In genomic region chr16:3873482-3874173, GRCh38 we compare ENCODE assay signal across 11 cellular contexts. TPM values are rescaled to one million over a fixed set of nuclear protein-coding genes. Genes with fewer than 3 reads are reported as not detected.
DNase-seq lines count a peak whose midpoint lies in the region; ATAC-seq and TF ChIP-seq lines count a peak whose summit lies in the region.
"Had no signal": no experiment of that assay in that cellular context is flagged by ENCODE, and none has a peak within 500 bp of the region (broad histone marks: within the 10 kb centered on the region; RNA-seq: fewer than 3 reads in every experiment).

No MANE protein-coding gene starts in this region.

- H3K9me3 ChIP-seq in HAP-1: no peaks in the 10 kb centered on the region
- no peaks in the 10 kb centered on the region for H3K9me3 ChIP-seq in body of pancreas

- H3K4me1 ChIP-seq in HAP-1 (peaks cover 55% of the 10 kb centered on the region), body of pancreas (peaks cover 89% of the 10 kb centered on the region)

- no peaks in the 10 kb centered on the region; the same call in 1 of the 2 replicates for H3K36me3 ChIP-seq in HAP-1 (replicated peaks)
- no peaks in the 10 kb centered on the region for H3K36me3 ChIP-seq in body of pancreas (replicated peaks in 1 of 2; ENCODE audit: insufficient read depth in 1 of 2, low read depth in 2 of 2)

- H3K27me3 ChIP-seq in HAP-1 (ENCODE audit: low read depth) (no peaks in the 10 kb centered on the region), body of pancreas (no peaks in the 10 kb centered on the region)

- 59 to 64% methylated on average over 13 of the region's 13 CpGs for WGBS in body of pancreas, 2 donors

- H3K4me3 Mint-ChIP-seq in HFFc6 (peak overlapping the region; percentile 5; the same call in 1 of the 2 replicates), endothelial cell (ENCODE audit: unreplicated experiment) (no peak overlapping the region), naive B cell (peak overlapping the region in 7 of 8 donors; percentile 13 to 78 (median 40))

- no peak for TF ChIP-seq POLR2A in body of pancreas (IDR thresholded peaks at IDR 0.05)

- peak; percentile 55 for DNase-seq in AG10803 (ENCODE audit: low read depth)
- no peak for DNase-seq in HFFc6
- no peak for DNase-seq in endothelial cell (ENCODE audit: low spot score)
- no peak for DNase-seq in naive B cell
- DNase-seq in HAP-1 (ENCODE audit: low spot score in 2 of 2): no peak
- no peak for DNase-seq in COR-L47 (lab: John Stamatoyannopoulos, UW)
- DNase-seq in body of pancreas: no peak
- DNase-seq: effector CD4-positive, alpha-beta T cell; H7; stimulated activated CD4-positive, alpha-beta T cell treated with anti-CD3 and anti-CD28 coated beads, Interleukin-2, amount 100 ng/mL, for 24 hours had no signal

- no peak for TF ChIP-seq CTCF in AG10803 (conservative IDR thresholded peaks at IDR 0.05; ENCODE audit: low read length)
- no peak for TF ChIP-seq CTCF in HFFc6 (IDR thresholded peaks at IDR 0.05)
- no peak for TF ChIP-seq CTCF in endothelial cell (IDR thresholded peaks at IDR 0.05; ENCODE audit: unreplicated experiment)
- TF ChIP-seq CTCF in body of pancreas (IDR thresholded peaks at IDR 0.05): no peak

- H3K27ac Mint-ChIP-seq in HFFc6 (peak overlapping the region; percentile 72), endothelial cell (ENCODE audit: unreplicated experiment) (peak overlapping the region; percentile 13), naive B cell (peak overlapping the region in 2 of 6 donors; percentile 71 to 78)

- H3K4me1 Mint-ChIP-seq in HFFc6 (ENCODE audit: low read depth) (peaks cover 100% of the 10 kb centered on the region), endothelial cell (ENCODE audit: unreplicated experiment) (peaks cover 47% of the 10 kb centered on the region), naive B cell (peaks cover 84 to 100% (median 92%) of the 10 kb centered on the region in 3 donors)

- H3K9me3 Mint-ChIP-seq in HFFc6 (no peaks in the 10 kb centered on the region), endothelial cell (ENCODE audit: unreplicated experiment) (no peaks in the 10 kb centered on the region), naive B cell (no peaks in the 10 kb centered on the region)

- ATAC-seq in naive B cell (ENCODE audit: low read depth in 2 of 2) (no peak), HG02610 (IDR thresholded peaks at IDR 0.05; ENCODE audit: unreplicated experiment) (no peak), body of pancreas (no peak)

- peaks cover 21% of the 10 kb centered on the region for H3K36me3 Mint-ChIP-seq in HFFc6 (ENCODE audit: low read depth)
- no peaks in the 10 kb centered on the region for H3K36me3 Mint-ChIP-seq in endothelial cell (ENCODE audit: low read depth, unreplicated experiment)
- no peaks in the 10 kb centered on the region for H3K36me3 Mint-ChIP-seq in naive B cell

- intact Hi-C loops in body of pancreas (cut with DNase I): loop anchor here (10.0 kb wide), 3 partner anchors 89 to 179 kb away; no protein-coding TSS in a partner anchor

- peaks cover 3% of the 10 kb centered on the region; the same call in 1 of the 2 replicates for H3K27me3 Mint-ChIP-seq in HFFc6 (ENCODE audit: insufficient read depth)
- no peaks in the 10 kb centered on the region for H3K27me3 Mint-ChIP-seq in endothelial cell (ENCODE audit: unreplicated experiment)
- H3K27me3 Mint-ChIP-seq in naive B cell: no peaks in the 10 kb centered on the region

- H3K27ac ChIP-seq in body of pancreas: peak overlapping the region in 1 of 4 donors; percentile 9

- in situ Hi-C loops in HAP-1 (cut with MboI; ENCODE audit: low sequenced_read_pairs): no loop called here

- no peak overlapping the region for H3K4me3 ChIP-seq in AG10803 (ENCODE audit: low read length)
- H3K4me3 ChIP-seq in HAP-1: no peak overlapping the region
- no peak overlapping the region for H3K4me3 ChIP-seq in body of pancreas

RNA-seq across cellular contexts. Expression of gene CREBBP, which starts 6.9 kb away (rescaled TPM):
- total RNA-seq in HFFc6 (2021; fragmentation: NEBNext Ultra II Directional; extraction: Animal tissue kit (Norgen Biotek cat#: 25700)): 10 to 100 TPM; 40.2 to 51.4 (median 43.4) TPM
- total RNA-seq in endothelial cell (ENCODE audit: unreplicated experiment) (66.3 TPM), body of pancreas (10 to 100 TPM; 35.3 to 57.7 TPM)
- 10 to 100 TPM in 1 of 6 donors, 1 to 10 TPM in 5; 2.6 to 23.5 (median 7.2) TPM for polyA plus RNA-seq in naive B cell (ENCODE audit: low read depth in 6 of 6)
